Comparison of ENCODE assay signal across 8 cellular contexts in the genomic region with DNA sequence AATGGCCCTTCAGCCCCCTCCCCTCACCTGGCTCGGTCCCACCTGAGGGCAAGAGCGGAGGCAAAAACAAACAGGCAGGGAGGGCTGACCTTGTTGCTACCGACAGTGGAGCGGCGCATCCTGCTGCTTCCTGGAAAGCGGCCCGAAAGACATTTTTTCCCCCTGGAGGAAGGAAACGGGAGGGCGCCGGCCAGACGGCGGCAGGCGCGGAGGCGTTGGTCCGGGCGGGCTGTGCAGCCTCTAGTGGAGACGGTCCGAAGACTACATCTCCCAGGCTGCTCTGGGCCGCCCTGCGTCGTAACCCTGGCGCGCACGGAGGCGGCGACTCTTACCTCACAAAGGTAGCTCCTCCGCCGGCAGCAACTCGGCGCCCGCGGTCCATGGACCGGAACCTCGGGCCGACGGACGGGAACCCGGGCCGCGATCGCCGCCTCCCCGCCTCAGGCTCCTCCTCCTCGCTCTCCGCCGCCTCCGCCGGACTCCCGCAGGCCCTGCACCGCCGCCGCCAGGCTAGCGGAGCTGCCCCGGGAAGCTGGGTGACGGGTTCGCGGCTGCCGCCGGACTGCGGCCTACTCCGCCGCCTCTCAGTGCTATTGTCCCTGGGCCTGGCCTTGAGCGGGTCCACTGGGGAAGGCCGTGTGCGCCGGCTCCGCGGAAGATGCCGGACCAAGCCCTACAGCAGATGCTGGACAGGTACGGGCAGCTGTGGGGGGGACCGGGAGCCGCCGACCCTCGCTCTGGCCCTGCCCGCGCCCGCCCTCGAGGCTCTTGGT. TPM values are rescaled to one million over a fixed set of nuclear protein-coding genes. Genes with fewer than 3 reads are reported as not detected.
DNase-seq lines count a peak whose midpoint lies in the region; ATAC-seq and TF ChIP-seq lines count a peak whose summit lies in the region.

A gene (minus strand): TSS at position 242 of the 773 bp plus-strand sequence. CDS start 50,728 bp downstream, outside the sequence.
A gene with protein sequence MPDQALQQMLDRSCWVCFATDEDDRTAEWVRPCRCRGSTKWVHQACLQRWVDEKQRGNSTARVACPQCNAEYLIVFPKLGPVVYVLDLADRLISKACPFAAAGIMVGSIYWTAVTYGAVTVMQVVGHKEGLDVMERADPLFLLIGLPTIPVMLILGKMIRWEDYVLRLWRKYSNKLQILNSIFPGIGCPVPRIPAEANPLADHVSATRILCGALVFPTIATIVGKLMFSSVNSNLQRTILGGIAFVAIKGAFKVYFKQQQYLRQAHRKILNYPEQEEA (plus strand): TSS at position 331 of the 773 bp plus-strand sequence. CDS start 328 bp downstream, at position 659.

- peaks cover 40% of the 10 kb centered on the region for H3K79me2 ChIP-seq in SU-DHL-6 (ENCODE audit: insufficient read depth, low read length)

- H3K27ac ChIP-seq in SU-DHL-6 (ENCODE audit: low read depth, low read length) (peak within 1 kb of the TSS; percentile 41), upper lobe of left lung (peak within 1 kb of the TSS; percentile 91 to 99 (median 96))

- H3K9me3 ChIP-seq in SU-DHL-6 (ENCODE audit: insufficient read depth, low read length) (no peaks in the 10 kb centered on the region), adipocyte (ENCODE audit: control insufficient read depth, low read length) (no peaks in the 10 kb centered on the region), upper lobe of left lung (no peaks in the 10 kb centered on the region)

- peaks cover 13% of the 10 kb centered on the region for H3K4me1 ChIP-seq in adipocyte (ENCODE audit: control insufficient read depth, insufficient read depth, low read length)
- H3K4me1 ChIP-seq in upper lobe of left lung = peaks cover 8 to 26% (median 17%) of the 10 kb centered on the region in 4 donors

- H3F3A ChIP-seq in SU-DHL-6 (ENCODE audit: insufficient read depth) = no peaks in the 10 kb centered on the region

- peak within 1 kb of the TSS; percentile 95 for H3K4me3 ChIP-seq in SU-DHL-6 (ENCODE audit: insufficient read depth, low read length, poor library complexity, severe bottlenecking)
- peak within 1 kb of the TSS; percentile 97 for H3K4me3 ChIP-seq in adipocyte (ENCODE audit: low read length)
- H3K4me3 ChIP-seq in upper lobe of left lung = peak within 1 kb of the TSS; percentile 63 to 99 (median 90)

- peak; percentile 77 for DNase-seq in NCI-H128 (lab: John Stamatoyannopoulos, UW; ENCODE audit: unreplicated experiment)
- peak; percentile 97 for DNase-seq in adipocyte (ENCODE audit: low read depth)
- DNase-seq in cardiac septum (ENCODE audit: low spot score) = peak; percentile 99
- DNase-seq in pons (ENCODE audit: low spot score) = peak; percentile 90
- DNase-seq in upper lobe of left lung = peak; percentile 98

- no peaks in the 10 kb centered on the region for H3K36me3 ChIP-seq in SU-DHL-6 (ENCODE audit: low read length)
- peaks cover 15% of the 10 kb centered on the region for H3K36me3 ChIP-seq in adipocyte (ENCODE audit: control insufficient read depth, insufficient read depth, low read length, severe bottlenecking)
- H3K36me3 ChIP-seq in upper lobe of left lung = peaks cover 0 to 6% (median 0%) of the 10 kb centered on the region in 4 donors

- ATAC-seq in HG02759 (IDR thresholded peaks at IDR 0.05; ENCODE audit: unreplicated experiment) (peak; percentile 99), upper lobe of left lung (ENCODE audit: low FRiP score in 2 of 2) (peak; percentile 99 to 100)

- peak in 3 of 4 donors; percentile 74 to 86 (median 83) for TF ChIP-seq POLR2A in upper lobe of left lung (IDR thresholded peaks at IDR 0.05)

- TF ChIP-seq CTCF in GM12873 (IDR thresholded peaks at IDR 0.05; ENCODE audit: insufficient read depth, low read depth, low read length, missing control alignments) = peak; percentile 60
- TF ChIP-seq CTCF in SU-DHL-6 (IDR thresholded peaks at IDR 0.05; ENCODE audit: insufficient read depth, low read length, poor library complexity, severe bottlenecking) = no peak
- peak; percentile 67 to 98 (median 94) for TF ChIP-seq CTCF in upper lobe of left lung (IDR thresholded peaks at IDR 0.05)

- H3K4me2 ChIP-seq in SU-DHL-6 (ENCODE audit: low read depth, low read length, poor library complexity, severe bottlenecking) = peak within 1 kb of the TSS; percentile 85

- peak within 1 kb of the TSS; percentile 99 for H2AFZ ChIP-seq in SU-DHL-6 (ENCODE audit: low read depth, low read length, severe bottlenecking)

- WGBS in upper lobe of left lung, 2 donors = 0 to 1% methylated on average over 33 to 44 of the region's 79 CpGs

- intact Hi-C loops in cardiac septum (cut with DNase I) = loop anchor here (1.0 to 5.0 kb wide), 4 partner anchors 48 to 204 kb away; no protein-coding TSS in a partner anchor

- H4K20me1 ChIP-seq in SU-DHL-6 (ENCODE audit: low read depth, low read length) = no peaks in the 10 kb centered on the region; the same call in 1 of the 2 replicates

- H3K9ac ChIP-seq in SU-DHL-6 (ENCODE audit: low read length) = peak within 1 kb of the TSS; percentile 94
- H3K9ac ChIP-seq in adipocyte (ENCODE audit: low read length) = peak within 1 kb of the TSS; percentile 99

- peak in 1 of 4 donors; percentile 74 for TF ChIP-seq EP300 in upper lobe of left lung (IDR thresholded peaks at IDR 0.05)

- H3K27me3 ChIP-seq in SU-DHL-6 (ENCODE audit: low read length) (no peaks in the 10 kb centered on the region), adipocyte (replicated peaks; ENCODE audit: control insufficient read depth, insufficient read depth, low read length) (no peaks in the 10 kb centered on the region), upper lobe of left lung (no peaks in the 10 kb centered on the region)

- no peaks in the 10 kb centered on the region for H3K9me2 ChIP-seq in SU-DHL-6 (replicated peaks; ENCODE audit: insufficient read depth, low read length)

RNA-seq across cellular contexts. Expression of the first gene that starts in this region (rescaled TPM):
- total RNA-seq in cardiac septum = 8.3 TPM
- 10 to 100 TPM in 2 of 6 donors, 1 to 10 TPM in 4; 5.2 to 12.6 (median 7.2) TPM for total RNA-seq in upper lobe of left lung

RNA-seq across cellular contexts. Expression of the second gene that starts in this region (rescaled TPM):
- total RNA-seq in cardiac septum (32.1 TPM), upper lobe of left lung (10 to 100 TPM in 5 of 6 donors, 1 to 10 TPM in 1; 8.4 to 56.5 (median 22.6) TPM)

Comparison
In these comparisons a context has a peak if more than half of its experiments do, and no peak if none do; other contexts are left out.
1. Peak in every context shown above with its lines: DNase-seq, ATAC-seq, H3K4me3 ChIP-seq and H3K27ac ChIP-seq.